21 cellular contexts compared by ENCODE assay signal in genomic region chr2:86785456-86785855, GRCh38. TPM values are rescaled to one million over a fixed set of nuclear protein-coding genes. Genes with fewer than 3 reads are reported as not detected.
DNase-seq lines count a peak whose midpoint lies in the region; ATAC-seq and TF ChIP-seq lines count a peak whose summit lies in the region.
"Had no signal": no experiment of that assay in that cellular context is flagged by ENCODE, and none has a peak within 500 bp of the region (broad histone marks: within the 10 kb centered on the region; RNA-seq: fewer than 3 reads in every experiment).

No MANE protein-coding gene starts in this region.

- H3K27ac Mint-ChIP-seq in activated CD8-positive, alpha-beta memory T cell treated with anti-CD3 and anti-CD28 coated beads, Interleukin-2, amount 10 ng/mL, durations not matched to agents 7 days and 5 days: peak overlapping the region; percentile 100
- H3K27ac Mint-ChIP-seq in naive thymus-derived CD4-positive, alpha-beta T cell: peak overlapping the region in 1 of 9 donors; percentile 15
- H3K27ac Mint-ChIP-seq: B cell had no signal

- no peaks in the 10 kb centered on the region for H3K9me3 ChIP-seq in naive thymus-derived CD4-positive, alpha-beta T cell (ENCODE audit: control insufficient read depth in 2 of 3, low read length in 3 of 3)
- H3K9me3 ChIP-seq in SK-N-SH: no peaks in the 10 kb centered on the region
- H3K9me3 ChIP-seq: ascending aorta, psoas muscle had no signal

- CTCF ChIA-PET in activated CD8-positive, alpha-beta memory T cell treated with anti-CD3 and anti-CD28 coated beads, Interleukin-2, amount 10 ng/mL, durations not matched to agents 7 days and 5 days (lab: Charles Lee): interaction anchor here (0.9 to 9.9 kb wide), 8 partner anchors 9 to 36 kb away, joined by 3 to 113 read pairs (median 4); no protein-coding TSS in a partner anchor
- CTCF ChIA-PET in naive thymus-derived CD4-positive, alpha-beta T cell (lab: Charles Lee): interaction anchor here (0.9 kb wide), 1 partner anchor 23 kb away, joined by 3 read pairs; no protein-coding TSS in a partner anchor
- CTCF ChIA-PET in SK-N-SH (lab: Yijun Ruan, JAX): interaction anchor here (2.1 kb wide), 1 partner anchor 22 kb away, joined by 5 read pairs; no protein-coding TSS in a partner anchor

- no peak overlapping the region for H3K4me2 ChIP-seq in SK-N-SH

- TF ChIP-seq CTCF in SK-N-SH (IDR thresholded peaks at IDR 0.05): no peak

- no peak for TF ChIP-seq EP300 in SK-N-SH (IDR thresholded peaks at IDR 0.05; ENCODE audit: borderline replicate concordance in 1 of 2, low read depth in 1 of 2, low read length in 1 of 2)

- POLR2A ChIA-PET in naive thymus-derived CD4-positive, alpha-beta T cell (lab: Charles Lee): no interaction called here
- POLR2A ChIA-PET in SK-N-SH (lab: Yijun Ruan, JAX): no interaction called here

- peaks cover 5 to 45% of the 10 kb centered on the region in 2 donors for H3K4me1 ChIP-seq in naive thymus-derived CD4-positive, alpha-beta T cell (ENCODE audit: control insufficient read depth in 2 of 2, insufficient read depth in 2 of 2, low read length in 2 of 2)
- peaks cover 0 to 5% of the 10 kb centered on the region in 2 experiments; a peak in 1 of 4 replicates for H3K4me1 ChIP-seq in SK-N-SH (ENCODE audit: control insufficient read depth in 1 of 2, insufficient read depth in 2 of 2, low read depth in 1 of 2, low read length in 1 of 2)

- H3F3A ChIP-seq in SK-N-SH (replicated peaks; ENCODE audit: insufficient read depth): no peaks in the 10 kb centered on the region

- H3K9me3 Mint-ChIP-seq in activated CD8-positive, alpha-beta memory T cell treated with anti-CD3 and anti-CD28 coated beads, Interleukin-2, amount 10 ng/mL, durations not matched to agents 7 days and 5 days (ENCODE audit: low read depth): no peaks in the 10 kb centered on the region
- peaks cover 0 to 2% (median 0%) of the 10 kb centered on the region in 11 donors for H3K9me3 Mint-ChIP-seq in naive thymus-derived CD4-positive, alpha-beta T cell

- peaks cover 56% of the 10 kb centered on the region for H3K36me3 Mint-ChIP-seq in activated CD8-positive, alpha-beta memory T cell treated with anti-CD3 and anti-CD28 coated beads, Interleukin-2, amount 10 ng/mL, durations not matched to agents 7 days and 5 days
- H3K36me3 Mint-ChIP-seq in naive thymus-derived CD4-positive, alpha-beta T cell: no peaks in the 10 kb centered on the region

- H3K4me3 ChIP-seq in naive thymus-derived CD4-positive, alpha-beta T cell (ENCODE audit: low read length): peak overlapping the region; percentile 37
- H3K4me3 ChIP-seq in SK-N-SH (ENCODE audit: low read depth in 2 of 2, low read length in 1 of 2): no peak overlapping the region
- H3K4me3 ChIP-seq: ascending aorta, psoas muscle, skin epidermis had no signal

- H3K4me1 Mint-ChIP-seq in activated CD8-positive, alpha-beta memory T cell treated with anti-CD3 and anti-CD28 coated beads, Interleukin-2, amount 10 ng/mL, durations not matched to agents 7 days and 5 days: peaks cover 57% of the 10 kb centered on the region
- peaks cover 0 to 12% (median 7%) of the 10 kb centered on the region in 7 donors for H3K4me1 Mint-ChIP-seq in naive thymus-derived CD4-positive, alpha-beta T cell

- no peaks in the 10 kb centered on the region for H3K79me2 ChIP-seq in SK-N-SH (ENCODE audit: insufficient read depth)

- 93% methylated on average over 7 of the region's 9 CpGs for WGBS in SK-N-SH (ENCODE audit: low lambda C conversion rate)

- no peaks in the 10 kb centered on the region for H4K20me1 ChIP-seq in SK-N-SH (ENCODE audit: insufficient read depth)

- no peak for TF ChIP-seq RAD21 in SK-N-SH (IDR thresholded peaks at IDR 0.05; ENCODE audit: low read length)

- H3K9ac ChIP-seq in SK-N-SH: no peak overlapping the region

- no peaks in the 10 kb centered on the region for H3K9me2 ChIP-seq in SK-N-SH

- H3K4me3 Mint-ChIP-seq in activated CD8-positive, alpha-beta memory T cell treated with anti-CD3 and anti-CD28 coated beads, Interleukin-2, amount 10 ng/mL, durations not matched to agents 7 days and 5 days: peak overlapping the region; percentile 92
- no peak overlapping the region for H3K4me3 Mint-ChIP-seq in naive thymus-derived CD4-positive, alpha-beta T cell
- H3K4me3 Mint-ChIP-seq: B cell had no signal

- peaks cover 0 to 4% of the 10 kb centered on the region in 2 donors for H3K27me3 ChIP-seq in naive thymus-derived CD4-positive, alpha-beta T cell (ENCODE audit: control insufficient read depth in 2 of 2, insufficient read depth in 2 of 2, low read length in 2 of 2)
- peaks cover 27% of the 10 kb centered on the region for H3K27me3 ChIP-seq in SK-N-SH (ENCODE audit: insufficient read depth)

- no peaks in the 10 kb centered on the region for H3K27me3 Mint-ChIP-seq in activated CD8-positive, alpha-beta memory T cell treated with anti-CD3 and anti-CD28 coated beads, Interleukin-2, amount 10 ng/mL, durations not matched to agents 7 days and 5 days
- peaks cover 5 to 55% (median 12%) of the 10 kb centered on the region in 5 donors for H3K27me3 Mint-ChIP-seq in naive thymus-derived CD4-positive, alpha-beta T cell

- ATAC-seq in activated CD8-positive, alpha-beta memory T cell treated with anti-CD3 and anti-CD28 coated beads, Interleukin-2, amount 10 ng/mL, durations not matched to agents 7 days and 5 days: peak; percentile 71
- ATAC-seq in naive thymus-derived CD4-positive, alpha-beta T cell: peak; percentile 49
- peak; percentile 80 for ATAC-seq in stimulated activated naive CD8-positive, alpha-beta T cell treated with anti-CD3 and anti-CD28 coated beads, Interleukin-15, Interleukin-2, amounts not matched to agents 100 U/mL and 50 U/mL, for 24 hours
- no peak for ATAC-seq in HG02884 (IDR thresholded peaks at IDR 0.05; ENCODE audit: unreplicated experiment)
- ATAC-seq: left colon, psoas muscle had no signal

- no peak overlapping the region for H3K27ac ChIP-seq in naive thymus-derived CD4-positive, alpha-beta T cell (ENCODE audit: low read depth, low read length)
- H3K27ac ChIP-seq in SK-N-SH (ENCODE audit: low read depth in 2 of 2, low read length in 1 of 2): no peak overlapping the region
- H3K27ac ChIP-seq: ascending aorta, psoas muscle had no signal

- H3K36me3 ChIP-seq in naive thymus-derived CD4-positive, alpha-beta T cell (ENCODE audit: control insufficient read depth in 2 of 3, insufficient read depth in 3 of 3, low read length in 3 of 3): peaks cover 0 to 26% (median 0%) of the 10 kb centered on the region in 3 experiments
- no peaks in the 10 kb centered on the region for H3K36me3 ChIP-seq in SK-N-SH (replicated peaks in 1 of 2; ENCODE audit: control insufficient read depth in 1 of 2, insufficient read depth in 2 of 2, low read length in 1 of 2)
- H3K36me3 ChIP-seq: ascending aorta had no signal

- H2AFZ ChIP-seq in SK-N-SH (ENCODE audit: low read depth): no peak overlapping the region

- DNase-seq in activated CD8-positive, alpha-beta memory T cell treated with anti-CD3 and anti-CD28 coated beads, Interleukin-2, amount 10 ng/mL, durations not matched to agents 7 days and 5 days: peak; percentile 95
- peak; percentile 73 to 74 for DNase-seq in activated T-cell treated with anti-CD3 and anti-CD28 coated beads, Interleukin-2, amount 50 U/mL, for 48 hours
- DNase-seq in naive thymus-derived CD4-positive, alpha-beta T cell: no peak
- DNase-seq in stimulated activated naive CD8-positive, alpha-beta T cell treated with anti-CD3 and anti-CD28 coated beads, Interleukin-15, Interleukin-2, amounts not matched to agents 100 U/mL and 50 U/mL, for 24 hours: peak; percentile 80
- DNase-seq in SK-N-SH (no peak), NOMO-1 treated with DMSO at 0.1 percent for 48 hours (lab: John Stamatoyannopoulos, UW; ENCODE audit: unreplicated experiment) (no peak)
- DNase-seq: activated gamma-delta T cell treated with Interleukin-2 at 50 U/mL for 16 hours; glutamatergic neuron; Kasumi-1; left colon; NCI-H1048; NCI-H2081; NCI-H510A; psoas muscle; stimulated activated CD4-positive, alpha-beta T cell treated with anti-CD3 and anti-CD28 coated beads, Interleukin-4, amount 100 ng/mL, for 4 hours; stimulated activated naive CD4-positive, alpha-beta T cell treated with Interleukin-2 at 50 U/mL for 16 hours had no signal

- intact Hi-C loops in naive thymus-derived CD4-positive, alpha-beta T cell (cut with micrococcal nuclease): no loop called here

TF ChIP-seq in SK-N-SH, 30 proteins besides CTCF, POLR2A, EP300 and RAD21:
- no peak for TF ChIP-seq EZH2phosphoT487 (IDR thresholded peaks at IDR 0.05; ENCODE audit: borderline replicate concordance, low read depth)
- no peak for TF ChIP-seq TCF12 (IDR thresholded peaks at IDR 0.05)
- TF ChIP-seq NFIC (IDR thresholded peaks at IDR 0.05; ENCODE audit: borderline replicate concordance): no peak
- TF ChIP-seq MEF2A (IDR thresholded peaks at IDR 0.05; ENCODE audit: borderline replicate concordance, low read depth): no peak
- no peak for TF ChIP-seq ZBTB33 (IDR thresholded peaks at IDR 0.05; ENCODE audit: borderline replicate concordance, low read depth)
- TF ChIP-seq GATA2 (CRISPR knock-in tag; IDR thresholded peaks at IDR 0.05): no peak
- TF ChIP-seq FOXJ3 (CRISPR knock-in tag; IDR thresholded peaks at IDR 0.05): no peak
- TF ChIP-seq MXI1 (IDR thresholded peaks at IDR 0.05; ENCODE audit: low read depth, low read length): no peak

RNA-seq across cellular contexts. Expression of gene CD8A, which starts 5.3 kb away (rescaled TPM):
- 100 to 1,000 TPM; 686 to 756 TPM for total RNA-seq in activated CD8-positive, alpha-beta memory T cell treated with anti-CD3 and anti-CD28 coated beads, Interleukin-2, amount 10 ng/mL, durations not matched to agents 7 days and 5 days
- total RNA-seq in naive thymus-derived CD4-positive, alpha-beta T cell: 10 to 100 TPM in 1 of 5 experiments, 1 to 10 TPM in 4; 1.4 to 56.0 (median 2.0) TPM
- polyA plus RNA-seq in naive thymus-derived CD4-positive, alpha-beta T cell: under 1 TPM; 0.16 to 0.76 TPM
- 0.05 and 0.08 TPM in 2 replicates for polyA plus RNA-seq in SK-N-SH (2012; rRNA removed)
- polyA plus RNA-seq in SK-N-SH (2012; cell fraction: cytosol; rRNA removed): 0.03 and 0.10 TPM in 2 replicates
- 0.07 and 0.19 TPM in 2 replicates for polyA plus RNA-seq in SK-N-SH (2012; cell fraction: nucleus; rRNA removed)
- total RNA-seq: fibroblast of lung had no signal
- polyA plus RNA-seq: fibroblast of lung had no signal

Comparison
In these comparisons a context has a peak if more than half of its experiments do, and no peak if none do; other contexts are left out.
1. DNase-seq: peak in activated CD8-positive, alpha-beta memory T cell treated with anti-CD3 and anti-CD28 coated beads, Interleukin-2, amount 10 ng/mL, durations not matched to agents 7 days and 5 days (single experiment), activated T-cell treated with anti-CD3 and anti-CD28 coated beads, Interleukin-2, amount 50 U/mL, for 48 hours (2 of 2) and stimulated activated naive CD8-positive, alpha-beta T cell treated with anti-CD3 and anti-CD28 coated beads, Interleukin-15, Interleukin-2, amounts not matched to agents 100 U/mL and 50 U/mL, for 24 hours (single experiment); none in naive thymus-derived CD4-positive, alpha-beta T cell (0 of 9), SK-N-SH (single experiment) and NOMO-1 treated with DMSO at 0.1 percent for 48 hours (single experiment).
2. RNA of gene CD8A, which starts 5.3 kb away (total RNA-seq): 686 to 756 TPM in activated CD8-positive, alpha-beta memory T cell treated with anti-CD3 and anti-CD28 coated beads, Interleukin-2, amount 10 ng/mL, durations not matched to agents 7 days and 5 days; 1.4 to 56.0 TPM in naive thymus-derived CD4-positive, alpha-beta T cell; every median in the first group is over 10 times any median in the second.